In genomic region chr3:42526616-42527367, GRCh38 we compare ENCODE assay signal across 8 cellular contexts. TPM values are rescaled to one million over a fixed set of nuclear protein-coding genes. Genes with fewer than 3 reads are reported as not detected.
DNase-seq lines count a peak whose midpoint lies in the region; ATAC-seq and TF ChIP-seq lines count a peak whose summit lies in the region.

No MANE protein-coding gene starts in this region.

- peak overlapping the region; percentile 21 for H3K4me3 Mint-ChIP-seq in activated CD8-positive, alpha-beta T cell treated with anti-CD3 and anti-CD28 coated beads for 36 hours
- H3K4me3 Mint-ChIP-seq in effector memory CD8-positive, alpha-beta T cell: peak overlapping the region; percentile 51 to 61

- H3K9me3 Mint-ChIP-seq in activated CD8-positive, alpha-beta T cell treated with anti-CD3 and anti-CD28 coated beads for 36 hours: no peaks in the 10 kb centered on the region
- H3K9me3 Mint-ChIP-seq in effector memory CD8-positive, alpha-beta T cell: peaks cover 0 to 4% of the 10 kb centered on the region in 2 donors

- H3K27me3 Mint-ChIP-seq in activated CD8-positive, alpha-beta T cell treated with anti-CD3 and anti-CD28 coated beads for 36 hours: no peaks in the 10 kb centered on the region
- H3K27me3 Mint-ChIP-seq in effector memory CD8-positive, alpha-beta T cell: no peaks in the 10 kb centered on the region

- H3K27ac Mint-ChIP-seq in activated CD8-positive, alpha-beta T cell treated with anti-CD3 and anti-CD28 coated beads for 36 hours: peak overlapping the region; percentile 91
- peak overlapping the region in 1 of 2 donors; percentile 94 for H3K27ac Mint-ChIP-seq in effector memory CD8-positive, alpha-beta T cell

- TF ChIP-seq CTCF in activated CD8-positive, alpha-beta T cell treated with anti-CD3 and anti-CD28 coated beads for 36 hours (IDR thresholded peaks at IDR 0.05): peak; percentile 17

- peaks cover 6% of the 10 kb centered on the region for H3K36me3 Mint-ChIP-seq in activated CD8-positive, alpha-beta T cell treated with anti-CD3 and anti-CD28 coated beads for 36 hours (ENCODE audit: low read depth)
- peaks cover 4% of the 10 kb centered on the region for H3K36me3 Mint-ChIP-seq in effector memory CD8-positive, alpha-beta T cell (ENCODE audit: insufficient read depth)

- peak; percentile 96 for ATAC-seq in activated CD8-positive, alpha-beta T cell treated with anti-CD3 and anti-CD28 coated beads for 36 hours
- ATAC-seq in effector memory CD8-positive, alpha-beta T cell (replicated peaks): peak; percentile 73
- ATAC-seq in GM19395 (IDR thresholded peaks at IDR 0.05; ENCODE audit: unreplicated experiment): no peak

- intact Hi-C loops in activated CD8-positive, alpha-beta T cell treated with anti-CD3 and anti-CD28 coated beads for 36 hours (cut with micrococcal nuclease): no loop called here

- peak; percentile 1 for DNase-seq in NCI-H2227 (lab: John Stamatoyannopoulos, UW; ENCODE audit: unreplicated experiment)
- DNase-seq in NCI-H2227 treated with DMSO at 0.1 percent for 48 hours (lab: John Stamatoyannopoulos, UW): no peak
- peak; percentile 82 for DNase-seq in activated CD8-positive, alpha-beta T cell treated with anti-CD3 and anti-CD28 coated beads for 36 hours
- peak in 1 of 3 experiments; percentile 14 for DNase-seq in effector memory CD8-positive, alpha-beta T cell
- DNase-seq in stimulated activated naive CD4-positive, alpha-beta T cell (lab: John Stamatoyannopoulos, UW): peak in 5 of 6 experiments; percentile 14 to 54 (median 17)
- no peak for DNase-seq in NCI-H510A (lab: John Stamatoyannopoulos, UW)
- DNase-seq in NCI-H226: no peak

- POLR2A ChIA-PET in activated CD8-positive, alpha-beta T cell treated with anti-CD3 and anti-CD28 coated beads for 36 hours (lab: Charles Lee): interaction anchor here (0.6 to 1.6 kb wide), 5 partner anchors 10 to 506 kb away, joined by 3 to 4 read pairs (median 3); partner anchors contain the start of gene VIPR1

- H3K4me1 Mint-ChIP-seq in activated CD8-positive, alpha-beta T cell treated with anti-CD3 and anti-CD28 coated beads for 36 hours (ENCODE audit: low read depth): peaks cover 57% of the 10 kb centered on the region
- H3K4me1 Mint-ChIP-seq in effector memory CD8-positive, alpha-beta T cell (ENCODE audit: low read depth in 2 of 2): peaks cover 27 to 37% of the 10 kb centered on the region in 2 donors

- CTCF ChIA-PET in activated CD8-positive, alpha-beta T cell treated with anti-CD3 and anti-CD28 coated beads for 36 hours (lab: Charles Lee): interaction anchor here (0.6 to 4.5 kb wide), 10 partner anchors 10 to 280 kb away, joined by 3 to 22 read pairs (median 6); partner anchors contain the start of genes VIPR1 and ZBTB47

RNA-seq across cellular contexts. Expression of gene VIPR1, which starts 24.3 kb away (rescaled TPM):
- 1 to 10 TPM; 8.5 to 9.0 TPM for total RNA-seq in activated CD8-positive, alpha-beta T cell treated with anti-CD3 and anti-CD28 coated beads for 36 hours

RNA-seq across cellular contexts. Expression of gene SEC22C, which starts 55.0 kb away (rescaled TPM):
- 10 to 100 TPM; 35.0 to 35.7 TPM for total RNA-seq in activated CD8-positive, alpha-beta T cell treated with anti-CD3 and anti-CD28 coated beads for 36 hours

Comparison
In these comparisons a context has a peak if more than half of its experiments do, and no peak if none do; other contexts are left out.
1. DNase-seq: peak in NCI-H2227 (single experiment), activated CD8-positive, alpha-beta T cell treated with anti-CD3 and anti-CD28 coated beads for 36 hours (single experiment) and stimulated activated naive CD4-positive, alpha-beta T cell (5 of 6); none in NCI-H2227 treated with DMSO at 0.1 percent for 48 hours (single experiment), NCI-H510A (single experiment) and NCI-H226 (single experiment).